In the genomic region with DNA sequence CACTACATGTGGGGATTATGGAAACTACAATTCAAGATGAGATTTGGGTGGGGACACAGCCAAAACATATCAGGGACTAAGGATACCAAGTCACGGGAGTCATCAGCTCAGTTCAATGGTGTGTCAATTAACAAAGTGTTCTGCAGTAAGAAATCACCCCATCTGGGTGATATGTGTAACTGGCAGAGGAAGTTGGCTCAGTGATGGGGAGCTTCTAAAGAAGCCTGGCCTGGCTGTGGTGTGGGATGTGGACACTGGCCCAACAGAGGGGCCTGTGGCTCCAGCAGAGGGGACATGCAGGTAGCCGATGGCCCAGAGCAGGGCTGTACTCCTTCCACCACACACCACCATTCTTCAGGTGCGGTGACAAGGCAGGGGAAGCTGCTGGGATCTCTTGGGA, we compare ENCODE assay signal across 19 cellular contexts.
"Had no signal": no experiment of that assay in that cellular context is flagged by ENCODE, and none has a peak within 500 bp of the region (broad histone marks: within the 10 kb centered on the region; RNA-seq: fewer than 3 reads in every experiment).

No MANE protein-coding gene starts in this region.

- H3K36me3 Mint-ChIP-seq: T-cell, WTC11 had no signal

- H3K4me1 ChIP-seq: psoas muscle, right lobe of liver had no signal

- DNase-seq: activated CD4-positive, alpha-beta T cell treated with anti-CD3 and anti-CD28 coated beads for 48 hours; activated naive CD4-positive, alpha-beta T cell treated with Interleukin-2 at 50 U/mL for 16 hours; foreskin fibroblast; hippocampal formation; kidney; left lung; mammary epithelial cell; mucosa of descending colon; psoas muscle; right lobe of liver; SK-N-SH had no signal

- H3K36me3 ChIP-seq: cardiac muscle cell, left lung, right lobe of liver, upper lobe of left lung had no signal

- ATAC-seq: mucosa of descending colon, psoas muscle, right lobe of liver, WTC11 had no signal

- H3K27me3 Mint-ChIP-seq: stimulated activated naive CD8-positive, alpha-beta T cell treated with anti-CD3 and anti-CD28 coated beads, Interleukin-15, Interleukin-2, amounts not matched to agents 100 ng/mL and 50 ng/mL, for 24 hours had no signal

- H3K9me3 ChIP-seq: left lung, mucosa of descending colon, psoas muscle, right lobe of liver, SK-N-SH, upper lobe of left lung had no signal

- H3K9me3 Mint-ChIP-seq: nephron, T-cell had no signal

- H3K27ac ChIP-seq: cardiac muscle cell, left lung, psoas muscle, right lobe of liver, upper lobe of left lung had no signal

- H3K27me3 ChIP-seq: cardiac muscle cell, left lung, right lobe of liver, upper lobe of left lung had no signal

- H3K9ac ChIP-seq: SK-N-SH had no signal

- H3K27ac Mint-ChIP-seq: nephron; stimulated activated naive CD8-positive, alpha-beta T cell treated with anti-CD3 and anti-CD28 coated beads, Interleukin-15, Interleukin-2, amounts not matched to agents 100 ng/mL and 50 ng/mL, for 24 hours; T-cell; WTC11 had no signal

- H3K4me3 ChIP-seq: cardiac muscle cell, left lung, mucosa of descending colon, psoas muscle, right lobe of liver, smooth muscle cell, upper lobe of left lung had no signal

- FAIRE-seq: colon, kidney had no signal

- H3K4me2 ChIP-seq: SK-N-SH, smooth muscle cell had no signal

- H3K4me3 Mint-ChIP-seq: nephron; stimulated activated naive CD8-positive, alpha-beta T cell treated with anti-CD3 and anti-CD28 coated beads, Interleukin-15, Interleukin-2, amounts not matched to agents 100 ng/mL and 50 ng/mL, for 24 hours; WTC11 had no signal
